21 cellular contexts compared by ENCODE assay signal in genomic region chr3:135393898-135394525, GRCh38.
DNase-seq lines count a peak whose midpoint lies in the region; ATAC-seq and TF ChIP-seq lines count a peak whose summit lies in the region.
"Had no signal": no experiment of that assay in that cellular context is flagged by ENCODE, and none has a peak within 500 bp of the region (broad histone marks: within the 10 kb centered on the region; RNA-seq: fewer than 3 reads in every experiment).

No MANE protein-coding gene starts in this region.

- H3K36me3 Mint-ChIP-seq in nephron (ENCODE audit: low read depth) = peaks cover 2% of the 10 kb centered on the region
- no peaks in the 10 kb centered on the region for H3K36me3 Mint-ChIP-seq in activated CD4-positive, alpha-beta T cell treated with anti-CD3 and anti-CD28 coated beads, Interleukin-2, amount 10 ng/mL, durations not matched to agents 24 days and 14 days (ENCODE audit: low read depth)
- H3K36me3 Mint-ChIP-seq: CD4-positive, CD25-positive, alpha-beta regulatory T cell; CD8-positive, alpha-beta memory T cell had no signal

- no peaks in the 10 kb centered on the region for H3K27me3 Mint-ChIP-seq in nephron (ENCODE audit: low read depth)
- H3K27me3 Mint-ChIP-seq in activated CD4-positive, alpha-beta T cell treated with anti-CD3 and anti-CD28 coated beads, Interleukin-2, amount 10 ng/mL, durations not matched to agents 24 days and 14 days = no peaks in the 10 kb centered on the region
- H3K27me3 Mint-ChIP-seq: CD4-positive, CD25-positive, alpha-beta regulatory T cell had no signal

- no peak for TF ChIP-seq POLR2A in gastrocnemius medialis (IDR thresholded peaks at IDR 0.05)
- no peak for TF ChIP-seq POLR2A in adrenal gland (IDR thresholded peaks at IDR 0.05)

- H3K9ac ChIP-seq in adipocyte (ENCODE audit: low read length) = no peak overlapping the region
- H3K9ac ChIP-seq: BLaER1 treated with 17β-estradiol and CSF1 and Interleukin-3, amounts not matched to agents 10 nM and 100 nM had no signal

- H3K4me3 Mint-ChIP-seq in nephron = no peak overlapping the region
- no peak overlapping the region for H3K4me3 Mint-ChIP-seq in activated CD4-positive, alpha-beta T cell treated with anti-CD3 and anti-CD28 coated beads, Interleukin-2, amount 10 ng/mL, durations not matched to agents 24 days and 14 days
- H3K4me3 Mint-ChIP-seq: CD4-positive, CD25-positive, alpha-beta regulatory T cell; CD8-positive, alpha-beta memory T cell; HFFc6 had no signal

- TF ChIP-seq CTCF in left ventricle myocardium inferior (IDR thresholded peaks at IDR 0.05; ENCODE audit: borderline replicate concordance) (no peak), right atrium auricular region (IDR thresholded peaks at IDR 0.05) (no peak), nephron (IDR thresholded peaks at IDR 0.05; ENCODE audit: unreplicated experiment in 3 of 3) (no peak), gastrocnemius medialis (IDR thresholded peaks at IDR 0.05 in 4 of 5, conservative IDR thresholded peaks at IDR 0.05 in 1 of 5) (no peak), adrenal gland (IDR thresholded peaks at IDR 0.05) (no peak), GM20000 (IDR thresholded peaks at IDR 0.05; ENCODE audit: extremely low read depth, missing control alignments) (no peak)

- H3K27ac Mint-ChIP-seq in nephron = peak overlapping the region in 2 of 3 experiments; percentile 15 to 19
- no peak overlapping the region for H3K27ac Mint-ChIP-seq in activated CD4-positive, alpha-beta T cell treated with anti-CD3 and anti-CD28 coated beads, Interleukin-2, amount 10 ng/mL, durations not matched to agents 24 days and 14 days
- H3K27ac Mint-ChIP-seq: CD8-positive, alpha-beta memory T cell; HFFc6 had no signal

- H3K27ac ChIP-seq in left ventricle myocardium inferior (replicated peaks) (peak overlapping the region; percentile 14), right atrium auricular region (no peak overlapping the region), gastrocnemius medialis (peak overlapping the region; percentile 44 to 75 (median 66)), adrenal gland (no peak overlapping the region)
- H3K27ac ChIP-seq: BLaER1 treated with 17β-estradiol and CSF1 and Interleukin-3, amounts not matched to agents 10 nM and 100 nM; HL-60 had no signal

- H3K4me1 ChIP-seq in left ventricle myocardium inferior = peaks cover 11% of the 10 kb centered on the region
- peaks cover 0 to 4% of the 10 kb centered on the region in 2 donors for H3K4me1 ChIP-seq in right atrium auricular region
- H3K4me1 ChIP-seq in adipocyte (ENCODE audit: control insufficient read depth, insufficient read depth, low read length) = peaks cover 14% of the 10 kb centered on the region
- peaks cover 6 to 17% of the 10 kb centered on the region in 2 donors for H3K4me1 ChIP-seq in gastrocnemius medialis
- H3K4me1 ChIP-seq in adrenal gland (replicated peaks in 1 of 2) = peaks cover 0 to 8% of the 10 kb centered on the region in 2 donors

- 23 to 36% (median 31%) methylated on average over 4 of the region's 4 CpGs for WGBS in adrenal gland, 4 donors

- H3K4me1 Mint-ChIP-seq in nephron = peaks cover 9% of the 10 kb centered on the region
- H3K4me1 Mint-ChIP-seq in activated CD4-positive, alpha-beta T cell treated with anti-CD3 and anti-CD28 coated beads, Interleukin-2, amount 10 ng/mL, durations not matched to agents 24 days and 14 days = no peaks in the 10 kb centered on the region
- H3K4me1 Mint-ChIP-seq: CD4-positive, CD25-positive, alpha-beta regulatory T cell; CD8-positive, alpha-beta memory T cell had no signal

- no peak for DNase-seq in left ventricle myocardium inferior
- DNase-seq in right atrium auricular region (ENCODE audit: low spot score) = no peak
- DNase-seq in adipocyte (ENCODE audit: low read depth) = no peak
- no peak for DNase-seq in gastrocnemius medialis
- no peak for DNase-seq in adrenal gland
- DNase-seq in activated CD4-positive, alpha-beta T cell treated with anti-CD3 and anti-CD28 coated beads, Interleukin-2, amount 10 ng/mL, durations not matched to agents 24 days and 14 days = no peak
- DNase-seq in GM20000 (ENCODE audit: low spot score) = no peak
- DNase-seq: 8988T; CD4-positive, CD25-positive, alpha-beta regulatory T cell; CD8-positive, alpha-beta memory T cell; COR-L47; DMS 273 treated with DMSO at 0.1 percent for 48 hours; DMS53; DND-41; GOT3; H7; HFFc6 had no signal

- no peak overlapping the region for H3K4me3 ChIP-seq in left ventricle myocardium inferior
- no peak overlapping the region for H3K4me3 ChIP-seq in right atrium auricular region
- H3K4me3 ChIP-seq in adipocyte (ENCODE audit: low read length) = peak overlapping the region; percentile 0
- no peak overlapping the region for H3K4me3 ChIP-seq in gastrocnemius medialis
- no peak overlapping the region for H3K4me3 ChIP-seq in adrenal gland
- H3K4me3 ChIP-seq: BLaER1 treated with 17β-estradiol and CSF1 and Interleukin-3, amounts not matched to agents 10 nM and 100 nM had no signal

- in situ Hi-C loops in gastrocnemius medialis (cut with MboI; ENCODE audit: low sequenced_read_pairs in 4 of 4) = no loop called here

- ATAC-seq in gastrocnemius medialis = peak; percentile 90 to 91
- ATAC-seq: HCT116 had no signal

- peaks cover 30% of the 10 kb centered on the region for H3K9me3 Mint-ChIP-seq in nephron
- H3K9me3 Mint-ChIP-seq in activated CD4-positive, alpha-beta T cell treated with anti-CD3 and anti-CD28 coated beads, Interleukin-2, amount 10 ng/mL, durations not matched to agents 24 days and 14 days = no peaks in the 10 kb centered on the region

- no peaks in the 10 kb centered on the region for H3K27me3 ChIP-seq in left ventricle myocardium inferior (ENCODE audit: low read depth)
- H3K27me3 ChIP-seq in right atrium auricular region = no peaks in the 10 kb centered on the region
- no peaks in the 10 kb centered on the region for H3K27me3 ChIP-seq in adipocyte (replicated peaks; ENCODE audit: control insufficient read depth, insufficient read depth, low read length)
- no peaks in the 10 kb centered on the region for H3K27me3 ChIP-seq in gastrocnemius medialis
- H3K27me3 ChIP-seq in adrenal gland = no peaks in the 10 kb centered on the region
- H3K27me3 ChIP-seq: BLaER1 treated with 17β-estradiol and CSF1 and Interleukin-3, amounts not matched to agents 10 nM and 100 nM had no signal

- intact Hi-C loops in left ventricle myocardium inferior (cut with micrococcal nuclease) (no loop called here), gastrocnemius medialis (cut with DNase I; ENCODE audit: low total_unique reads) (loop anchor here (2.0 to 10.0 kb wide), 2 partner anchors 59 to 163 kb away; no protein-coding TSS in a partner anchor), adrenal gland (cut with DNase I) (no loop called here)
- intact Hi-C loops in activated CD4-positive, alpha-beta T cell treated with anti-CD3 and anti-CD28 coated beads, Interleukin-2, amount 10 ng/mL, durations not matched to agents 24 days and 14 days (cut with micrococcal nuclease) = no loop called here

- peaks cover 39% of the 10 kb centered on the region for H3K9me3 ChIP-seq in left ventricle myocardium inferior (replicated peaks)
- peaks cover 0 to 27% of the 10 kb centered on the region in 2 donors for H3K9me3 ChIP-seq in right atrium auricular region
- H3K9me3 ChIP-seq in adipocyte (ENCODE audit: control insufficient read depth, low read length) = peaks cover 13% of the 10 kb centered on the region
- H3K9me3 ChIP-seq in gastrocnemius medialis = peaks cover 0 to 18% (median 0%) of the 10 kb centered on the region in 3 donors
- H3K9me3 ChIP-seq in adrenal gland (replicated peaks in 1 of 3) = peaks cover 0 to 8% (median 0%) of the 10 kb centered on the region in 3 donors

- H3K36me3 ChIP-seq in left ventricle myocardium inferior = peaks cover 4% of the 10 kb centered on the region
- no peaks in the 10 kb centered on the region for H3K36me3 ChIP-seq in right atrium auricular region
- no peaks in the 10 kb centered on the region for H3K36me3 ChIP-seq in adipocyte (ENCODE audit: control insufficient read depth, insufficient read depth, low read length, severe bottlenecking)
- no peaks in the 10 kb centered on the region for H3K36me3 ChIP-seq in gastrocnemius medialis
- no peaks in the 10 kb centered on the region for H3K36me3 ChIP-seq in adrenal gland (replicated peaks in 1 of 2)
- H3K36me3 ChIP-seq: BLaER1 treated with 17β-estradiol and CSF1 and Interleukin-3, amounts not matched to agents 10 nM and 100 nM had no signal

Comparison
In these comparisons a context has a peak if more than half of its experiments do, and no peak if none do; other contexts are left out.
1. H3K27ac ChIP-seq: peak in left ventricle myocardium inferior (single experiment) and gastrocnemius medialis (4 of 4); none in right atrium auricular region (0 of 2) and adrenal gland (0 of 5).